Comparison of ENCODE assay signal across 8 cellular contexts in the genomic region with DNA sequence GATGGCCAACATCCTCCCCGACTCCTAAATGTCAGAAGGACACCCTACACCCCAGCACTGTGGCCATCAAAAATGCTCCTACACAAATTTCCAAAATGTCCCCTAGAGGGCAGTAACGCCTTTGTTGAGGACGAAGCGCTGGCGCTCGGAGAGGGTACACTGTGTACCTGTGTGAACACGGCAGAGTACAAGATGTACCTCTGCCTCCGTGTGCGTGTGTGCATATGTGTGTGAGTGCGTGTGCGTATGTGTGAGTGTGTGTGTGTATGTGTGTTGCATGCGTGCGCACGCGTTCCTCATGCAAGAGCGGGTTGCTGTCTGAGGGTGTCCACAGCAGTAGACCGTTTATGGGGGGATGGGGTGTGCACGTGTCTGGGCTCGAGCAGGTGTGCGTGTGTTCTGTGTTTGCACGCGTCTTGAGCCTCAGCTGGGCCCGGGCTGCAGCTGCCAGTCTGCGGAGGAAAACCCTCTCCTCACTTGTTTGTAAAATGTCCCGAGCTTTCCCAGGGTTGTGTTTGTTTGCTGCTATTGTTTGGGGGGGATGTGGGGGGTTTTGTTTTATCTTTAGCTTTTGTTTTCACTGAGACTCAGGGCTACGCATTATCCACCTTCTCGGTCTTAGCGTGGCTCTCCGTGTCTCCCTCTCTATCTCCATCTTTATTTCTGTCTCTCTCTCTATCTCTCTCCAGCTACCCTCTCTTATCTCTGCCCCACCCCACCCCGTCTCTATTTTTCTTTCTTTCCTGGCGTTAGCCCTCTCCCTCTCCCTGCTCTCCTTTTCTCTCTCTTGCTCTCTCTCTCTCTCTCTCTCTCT. TPM values are rescaled to one million over a fixed set of nuclear protein-coding genes. Genes with fewer than 3 reads are reported as not detected.
DNase-seq lines count a peak whose midpoint lies in the region; ATAC-seq and TF ChIP-seq lines count a peak whose summit lies in the region.

No MANE protein-coding gene starts in this region.

- peak; percentile 90 for ATAC-seq in HG03280 (IDR thresholded peaks at IDR 0.05; ENCODE audit: unreplicated experiment)
- peak; percentile 92 for ATAC-seq in effector memory CD8-positive, alpha-beta T cell (replicated peaks)

- H3K4me1 ChIP-seq in CD4-positive, alpha-beta memory T cell (ENCODE audit: insufficient read depth, low read length) = peaks cover 9% of the 10 kb centered on the region

- POLR2A ChIA-PET in CD4-positive, alpha-beta memory T cell (lab: Charles Lee; ENCODE audit: partially characterized antibody) = interaction anchor here (0.8 to 3.3 kb wide), 6 partner anchors 11 to 350 kb away, joined by 3 to 62 read pairs (median 5); partner anchors contain the start of genes KANTR and TSPYL2
- POLR2A ChIA-PET in activated CD4-positive, alpha-beta memory T cell treated with anti-CD3 and anti-CD28 coated beads, Interleukin-2, amount 10 ng/mL, durations not matched to agents 7 days and 5 days (lab: Charles Lee) = interaction anchor here (0.7 to 1.2 kb wide), 2 partner anchors 10 to 27 kb away, joined by 3 to 13 read pairs; partner anchors contain the start of gene TSPYL2

- peaks cover 11 to 23% (median 14%) of the 10 kb centered on the region in 4 donors for H3K4me1 Mint-ChIP-seq in CD4-positive, alpha-beta memory T cell
- peaks cover 13% of the 10 kb centered on the region for H3K4me1 Mint-ChIP-seq in activated CD4-positive, alpha-beta memory T cell treated with anti-CD3 and anti-CD28 coated beads, Interleukin-2, amount 10 ng/mL, durations not matched to agents 7 days and 5 days
- peaks cover 9 to 13% of the 10 kb centered on the region in 2 donors for H3K4me1 Mint-ChIP-seq in effector memory CD8-positive, alpha-beta T cell (ENCODE audit: low read depth in 2 of 2)
- peaks cover 12% of the 10 kb centered on the region for H3K4me1 Mint-ChIP-seq in mesothelial cell of epicardium

- no peaks in the 10 kb centered on the region for H3K9me3 Mint-ChIP-seq in CD4-positive, alpha-beta memory T cell
- H3K9me3 Mint-ChIP-seq in activated CD4-positive, alpha-beta memory T cell treated with anti-CD3 and anti-CD28 coated beads, Interleukin-2, amount 10 ng/mL, durations not matched to agents 7 days and 5 days = no peaks in the 10 kb centered on the region
- H3K9me3 Mint-ChIP-seq in effector memory CD8-positive, alpha-beta T cell = no peaks in the 10 kb centered on the region
- H3K9me3 Mint-ChIP-seq in mesothelial cell of epicardium = peaks cover 9% of the 10 kb centered on the region

- intact Hi-C loops in CD4-positive, alpha-beta memory T cell (cut with micrococcal nuclease) = loop anchor here (1.0 to 10.0 kb wide), 4 partner anchors 17 to 353 kb away; partner anchors contain the start of genes IQSEC2, RIBC1 and SMC1A

- TF ChIP-seq POLR2A in GM19193 (IDR thresholded peaks at IDR 0.05; ENCODE audit: extremely low read depth, insufficient read depth, insufficient read length) = peak; percentile 26

- H3K27me3 ChIP-seq in CD4-positive, alpha-beta memory T cell (ENCODE audit: insufficient read depth, low read length) = no peaks in the 10 kb centered on the region

- H3K4me3 ChIP-seq in CD4-positive, alpha-beta memory T cell (ENCODE audit: low read length in 2 of 2) = peak overlapping the region in 1 of 2 donors; percentile 52

- no peaks in the 10 kb centered on the region for H3K9me3 ChIP-seq in CD4-positive, alpha-beta memory T cell (ENCODE audit: control insufficient read depth in 1 of 2, low read length in 2 of 2)

- DNase-seq in CD4-positive, alpha-beta memory T cell = peak; percentile 79 to 82 (median 81)
- peak; percentile 76 for DNase-seq in NCI-H460 (ENCODE audit: extremely low read depth, low read depth)
- peak; percentile 69 for DNase-seq in activated CD4-positive, alpha-beta memory T cell treated with anti-CD3 and anti-CD28 coated beads, Interleukin-2, amount 10 ng/mL, durations not matched to agents 7 days and 5 days
- DNase-seq in effector memory CD8-positive, alpha-beta T cell = peak; percentile 64 to 67 (median 66)
- peak in 1 of 2 experiments; percentile 51 for DNase-seq in mesothelial cell of epicardium (ENCODE audit: low spot score in 2 of 2, unreplicated experiment in 2 of 2)
- DNase-seq in stimulated activated naive CD4-positive, alpha-beta T cell treated with Interleukin-2 at 50 U/mL for 16 hours (lab: John Stamatoyannopoulos, UW) = peak; percentile 53

- CTCF ChIA-PET in CD4-positive, alpha-beta memory T cell (lab: Charles Lee; ENCODE audit: partially characterized antibody) = interaction anchor here (0.7 to 3.4 kb wide), 5 partner anchors 10 to 154 kb away, joined by 3 to 33 read pairs (median 4); partner anchors contain the start of genes KDM5C and TSPYL2
- CTCF ChIA-PET in activated CD4-positive, alpha-beta memory T cell treated with anti-CD3 and anti-CD28 coated beads, Interleukin-2, amount 10 ng/mL, durations not matched to agents 7 days and 5 days (lab: Charles Lee) = interaction anchor here (0.7 to 1.5 kb wide), 4 partner anchors 11 to 561 kb away, joined by 3 to 8 read pairs (median 4); partner anchors contain the start of gene TSPYL2

- H3K27ac Mint-ChIP-seq in CD4-positive, alpha-beta memory T cell = peak overlapping the region; percentile 68 to 95 (median 92)
- H3K27ac Mint-ChIP-seq in activated CD4-positive, alpha-beta memory T cell treated with anti-CD3 and anti-CD28 coated beads, Interleukin-2, amount 10 ng/mL, durations not matched to agents 7 days and 5 days = peak overlapping the region; percentile 50
- peak overlapping the region; percentile 3 to 94 for H3K27ac Mint-ChIP-seq in effector memory CD8-positive, alpha-beta T cell
- H3K27ac Mint-ChIP-seq in mesothelial cell of epicardium = peak overlapping the region; percentile 39

- peak; percentile 47 for TF ChIP-seq CTCF in mesothelial cell of epicardium (IDR thresholded peaks at IDR 0.05; ENCODE audit: unreplicated experiment)

- peaks cover 0 to 3% of the 10 kb centered on the region in 2 donors for H3K36me3 Mint-ChIP-seq in CD4-positive, alpha-beta memory T cell
- H3K36me3 Mint-ChIP-seq in activated CD4-positive, alpha-beta memory T cell treated with anti-CD3 and anti-CD28 coated beads, Interleukin-2, amount 10 ng/mL, durations not matched to agents 7 days and 5 days (ENCODE audit: low read depth) = no peaks in the 10 kb centered on the region
- H3K36me3 Mint-ChIP-seq in effector memory CD8-positive, alpha-beta T cell (ENCODE audit: insufficient read depth) = peaks cover 9% of the 10 kb centered on the region
- peaks cover 2% of the 10 kb centered on the region for H3K36me3 Mint-ChIP-seq in mesothelial cell of epicardium

- no peaks in the 10 kb centered on the region for H3K36me3 ChIP-seq in CD4-positive, alpha-beta memory T cell (ENCODE audit: insufficient read depth, low read length)

- H3K27ac ChIP-seq in CD4-positive, alpha-beta memory T cell (ENCODE audit: low read depth, low read length) = no peak overlapping the region

- peaks cover 3% of the 10 kb centered on the region in 2 donors for H3K27me3 Mint-ChIP-seq in CD4-positive, alpha-beta memory T cell
- H3K27me3 Mint-ChIP-seq in activated CD4-positive, alpha-beta memory T cell treated with anti-CD3 and anti-CD28 coated beads, Interleukin-2, amount 10 ng/mL, durations not matched to agents 7 days and 5 days = no peaks in the 10 kb centered on the region
- H3K27me3 Mint-ChIP-seq in effector memory CD8-positive, alpha-beta T cell = no peaks in the 10 kb centered on the region
- no peaks in the 10 kb centered on the region for H3K27me3 Mint-ChIP-seq in mesothelial cell of epicardium (ENCODE audit: low read depth)

- peak overlapping the region; percentile 86 to 92 (median 90) for H3K4me3 Mint-ChIP-seq in CD4-positive, alpha-beta memory T cell
- peak overlapping the region; percentile 76 for H3K4me3 Mint-ChIP-seq in activated CD4-positive, alpha-beta memory T cell treated with anti-CD3 and anti-CD28 coated beads, Interleukin-2, amount 10 ng/mL, durations not matched to agents 7 days and 5 days
- H3K4me3 Mint-ChIP-seq in effector memory CD8-positive, alpha-beta T cell = peak overlapping the region; percentile 67 to 92
- peak overlapping the region; percentile 64 for H3K4me3 Mint-ChIP-seq in mesothelial cell of epicardium

RNA-seq across cellular contexts. Expression of gene TSPYL2, which starts 10.4 kb away (rescaled TPM):
- total RNA-seq in CD4-positive, alpha-beta memory T cell = 100 to 1,000 TPM; 159 to 163 TPM
- polyA plus RNA-seq in CD4-positive, alpha-beta memory T cell = 10 to 100 TPM; 10.0 to 24.4 TPM
- total RNA-seq in NCI-H460 (2014; rRNA removed; shearing (Covaris generic)) = 9.9 and 10.4 TPM in 2 replicates
- polyA plus RNA-seq in NCI-H460 (2014; cell fraction: nucleus; rRNA removed) = 31.8 and 32.2 TPM in 2 replicates
- 10 to 100 TPM; 30.2 to 31.1 TPM for total RNA-seq in activated CD4-positive, alpha-beta memory T cell treated with anti-CD3 and anti-CD28 coated beads, Interleukin-2, amount 10 ng/mL, durations not matched to agents 7 days and 5 days
- total RNA-seq in mesothelial cell of epicardium = 99.0 to 103 TPM (median 102 TPM) in 3 replicates

RNA-seq across cellular contexts. Expression of gene KANTR, which starts 22.1 kb away (rescaled TPM):
- 10 to 100 TPM; 19.9 to 23.4 TPM for total RNA-seq in CD4-positive, alpha-beta memory T cell
- 1 to 10 TPM; 1.6 to 3.4 TPM for polyA plus RNA-seq in CD4-positive, alpha-beta memory T cell
- 6.4 and 8.0 TPM in 2 replicates for total RNA-seq in NCI-H460 (2014; rRNA removed; shearing (Covaris generic))
- 11.6 and 15.2 TPM in 2 replicates for polyA plus RNA-seq in NCI-H460 (2014; cell fraction: nucleus; rRNA removed)
- total RNA-seq in activated CD4-positive, alpha-beta memory T cell treated with anti-CD3 and anti-CD28 coated beads, Interleukin-2, amount 10 ng/mL, durations not matched to agents 7 days and 5 days = 1 to 10 TPM; 7.5 to 7.7 TPM
- 26.2 to 31.5 TPM (median 29.0 TPM) in 3 replicates for total RNA-seq in mesothelial cell of epicardium

RNA-seq across cellular contexts. Expression of gene GPR173, which starts 23.2 kb away (rescaled TPM):
- not detected for total RNA-seq in CD4-positive, alpha-beta memory T cell
- not detected for polyA plus RNA-seq in CD4-positive, alpha-beta memory T cell
- total RNA-seq in NCI-H460 (2014; rRNA removed; shearing (Covaris generic)) = 0.46 and 1.2 TPM in 2 replicates
- polyA plus RNA-seq in NCI-H460 (2014; cell fraction: nucleus; rRNA removed) = 0.21 and 0.27 TPM in 2 replicates
- total RNA-seq in activated CD4-positive, alpha-beta memory T cell treated with anti-CD3 and anti-CD28 coated beads, Interleukin-2, amount 10 ng/mL, durations not matched to agents 7 days and 5 days = not detected
- total RNA-seq in mesothelial cell of epicardium = 27.2 to 29.0 TPM (median 28.5 TPM) in 3 replicates

Comparison
In these comparisons a context has a peak if more than half of its experiments do, and no peak if none do; other contexts are left out.
1. H3K27ac Mint-ChIP-seq: peak in every context shown above with its lines; median percentile 92 in CD4-positive, alpha-beta memory T cell; 50 in activated CD4-positive, alpha-beta memory T cell treated with anti-CD3 and anti-CD28 coated beads, Interleukin-2, amount 10 ng/mL, durations not matched to agents 7 days and 5 days; 48 in effector memory CD8-positive, alpha-beta T cell; 39 in mesothelial cell of epicardium.
2. RNA of gene GPR173, which starts 23.2 kb away (total RNA-seq): 27.2 to 29.0 TPM in mesothelial cell of epicardium; 0.46 to 1.2 TPM in NCI-H460, not detected in CD4-positive, alpha-beta memory T cell and not detected in activated CD4-positive, alpha-beta memory T cell treated with anti-CD3 and anti-CD28 coated beads, Interleukin-2, amount 10 ng/mL, durations not matched to agents 7 days and 5 days; every median in the first group is over 10 times any median in the second.
3. Peak in every context shown above with its lines, with median percentiles within 50 percentile points of each other: H3K4me3 Mint-ChIP-seq.